ENCODE assay signal across 31 cellular contexts in the genomic region with DNA sequence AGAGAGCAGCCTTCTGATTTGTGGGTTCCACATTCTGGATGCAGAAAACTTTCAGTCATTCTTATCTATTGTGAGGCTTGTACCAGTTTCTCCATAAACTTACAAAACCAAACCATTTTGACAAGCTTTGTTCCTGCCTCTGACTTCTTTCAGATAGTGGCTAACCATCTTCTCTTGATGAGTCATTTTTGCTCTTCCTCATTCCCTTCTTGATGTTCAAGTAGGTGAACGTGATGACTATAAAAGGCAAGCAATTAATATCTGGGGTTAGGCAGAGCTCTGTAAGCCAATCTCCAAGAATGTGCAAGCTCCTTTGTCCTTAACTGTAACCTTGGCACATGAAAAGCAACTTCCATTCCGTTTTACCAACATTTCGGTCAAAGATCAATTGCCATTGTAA.
DNase-seq lines count a peak whose midpoint lies in the region; ATAC-seq and TF ChIP-seq lines count a peak whose summit lies in the region.
"Had no signal": no experiment of that assay in that cellular context is flagged by ENCODE, and none has a peak within 500 bp of the region (broad histone marks: within the 10 kb centered on the region; RNA-seq: fewer than 3 reads in every experiment).

No MANE protein-coding gene starts in this region.

- peaks cover 14% of the 10 kb centered on the region for H3K9me3 Mint-ChIP-seq in CD8-positive, alpha-beta T cell
- H3K9me3 Mint-ChIP-seq: activated CD4-positive, alpha-beta T cell treated with anti-CD3 and anti-CD28 coated beads, Interleukin-2, amount 10 ng/mL, durations not matched to agents 24 days and 14 days; GM23338; stimulated activated memory B cell treated with anti-CD40 and anti-IgM and Interleukin-4, amounts not matched to agents 10 μg/mL and 1 μg/mL and 100 μg/mL, for 72 hours had no signal

- POLR2A ChIA-PET in CD8-positive, alpha-beta T cell (lab: Charles Lee): no interaction called here

- H3K27ac Mint-ChIP-seq in CD8-positive, alpha-beta T cell: no peak overlapping the region
- H3K27ac Mint-ChIP-seq: activated CD4-positive, alpha-beta T cell treated with anti-CD3 and anti-CD28 coated beads, Interleukin-2, amount 10 ng/mL, durations not matched to agents 24 days and 14 days; activated CD8-positive, alpha-beta memory T cell treated with anti-CD3 and anti-CD28 coated beads, Interleukin-2, amount 10 ng/mL, durations not matched to agents 7 days and 5 days; activated T-cell treated with anti-CD3 and anti-CD28 coated beads, Interleukin-2, amount 50 U/mL, for 72 hours; GM23338; stimulated activated memory B cell treated with anti-CD40 and anti-IgM and Interleukin-4, amounts not matched to agents 10 μg/mL and 1 μg/mL and 100 μg/mL, for 72 hours; T-helper 17 cell had no signal

- peak; percentile 1 for DNase-seq in Jurkat, Clone E6-1 (ENCODE audit: low read depth, low spot score)
- peak; percentile 26 for DNase-seq in NCI-H69 (lab: John Stamatoyannopoulos, UW)
- DNase-seq in epithelial cell of prostate (ENCODE audit: low read depth, low spot score): peak; percentile 14
- peak; percentile 11 for DNase-seq in renal cortical epithelial cell (ENCODE audit: low read depth)
- DNase-seq in CD8-positive, alpha-beta T cell: no peak
- DNase-seq in amygdala (lab: John Stamatoyannopoulos, UW): no peak
- DNase-seq in AG20443 (ENCODE audit: low spot score): no peak
- DNase-seq: activated CD4-positive, alpha-beta T cell treated with anti-CD3 and anti-CD28 coated beads, Interleukin-2, amount 10 ng/mL, durations not matched to agents 24 days and 14 days; activated CD8-positive, alpha-beta memory T cell treated with anti-CD3 and anti-CD28 coated beads, Interleukin-2, amount 10 ng/mL, durations not matched to agents 7 days and 5 days; activated naive CD4-positive, alpha-beta T cell; activated T-cell treated with anti-CD3 and anti-CD28 coated beads, Interleukin-2, amount 50 U/mL, for 72 hours; body of pancreas; Calu3; cerebellar nuclear complex; heart left ventricle; Karpas-422; mucosa of descending colon; NCI-H1092; NCI-H2029; NCI-H345; NCI-H774; pancreas; stimulated activated CD4-positive, alpha-beta T cell treated with anti-CD3 and anti-CD28 coated beads, Interleukin-4, amount 100 ng/mL, for 4 hours; T-helper 17 cell; upper lobe of right lung had no signal

- no peaks in the 10 kb centered on the region for H3K36me3 ChIP-seq in CD8-positive, alpha-beta T cell (ENCODE audit: insufficient read depth, low read length)
- H3K36me3 ChIP-seq: heart left ventricle, pancreas, right atrium auricular region, upper lobe of right lung, WERI-Rb-1 had no signal

- H3K27ac ChIP-seq in epithelial cell of prostate: no peak overlapping the region
- H3K27ac ChIP-seq in CD8-positive, alpha-beta T cell (ENCODE audit: low read depth, low read length): no peak overlapping the region
- H3K27ac ChIP-seq: body of pancreas, C4-2B, heart left ventricle, pancreas, right atrium auricular region, SK-N-MC, upper lobe of right lung, WERI-Rb-1 had no signal

- H3K27me3 ChIP-seq in CD8-positive, alpha-beta T cell (ENCODE audit: insufficient read depth, low read length): no peaks in the 10 kb centered on the region
- H3K27me3 ChIP-seq: body of pancreas, heart left ventricle, pancreas, right atrium auricular region, upper lobe of right lung had no signal

- H3K4me1 Mint-ChIP-seq in CD8-positive, alpha-beta T cell (ENCODE audit: low read depth): no peaks in the 10 kb centered on the region
- H3K4me1 Mint-ChIP-seq: activated CD4-positive, alpha-beta T cell treated with anti-CD3 and anti-CD28 coated beads, Interleukin-2, amount 10 ng/mL, durations not matched to agents 24 days and 14 days; activated CD8-positive, alpha-beta memory T cell treated with anti-CD3 and anti-CD28 coated beads, Interleukin-2, amount 10 ng/mL, durations not matched to agents 7 days and 5 days; GM23338; stimulated activated memory B cell treated with anti-CD40 and anti-IgM and Interleukin-4, amounts not matched to agents 10 μg/mL and 1 μg/mL and 100 μg/mL, for 72 hours; T-helper 17 cell had no signal

- H3K4me3 ChIP-seq in Jurkat, Clone E6-1 (ENCODE audit: low read length): no peak overlapping the region
- no peak overlapping the region for H3K4me3 ChIP-seq in CD8-positive, alpha-beta T cell (ENCODE audit: low read depth, low read length)
- H3K4me3 ChIP-seq: body of pancreas, GM23338, heart left ventricle, mucosa of descending colon, pancreas, right atrium auricular region, SK-N-MC, upper lobe of right lung had no signal

- H3K27me3 Mint-ChIP-seq in CD8-positive, alpha-beta T cell (ENCODE audit: low read depth): no peaks in the 10 kb centered on the region
- H3K27me3 Mint-ChIP-seq: activated CD4-positive, alpha-beta T cell treated with anti-CD3 and anti-CD28 coated beads, Interleukin-2, amount 10 ng/mL, durations not matched to agents 24 days and 14 days; activated CD8-positive, alpha-beta memory T cell treated with anti-CD3 and anti-CD28 coated beads, Interleukin-2, amount 10 ng/mL, durations not matched to agents 7 days and 5 days; stimulated activated memory B cell treated with anti-CD40 and anti-IgM and Interleukin-4, amounts not matched to agents 10 μg/mL and 1 μg/mL and 100 μg/mL, for 72 hours; T-helper 17 cell had no signal

- H3K4me1 ChIP-seq in CD8-positive, alpha-beta T cell (ENCODE audit: insufficient read depth, low read length): no peaks in the 10 kb centered on the region
- H3K4me1 ChIP-seq: body of pancreas, heart left ventricle, pancreas, right atrium auricular region, upper lobe of right lung had no signal

- CTCF ChIA-PET in CD8-positive, alpha-beta T cell (lab: Charles Lee): no interaction called here

- no peak for TF ChIP-seq CTCF in CD8-positive, alpha-beta T cell (IDR thresholded peaks at IDR 0.05)

- no peaks in the 10 kb centered on the region for H3K36me3 Mint-ChIP-seq in CD8-positive, alpha-beta T cell
- H3K36me3 Mint-ChIP-seq: activated CD8-positive, alpha-beta memory T cell treated with anti-CD3 and anti-CD28 coated beads, Interleukin-2, amount 10 ng/mL, durations not matched to agents 7 days and 5 days; stimulated activated memory B cell treated with anti-CD40 and anti-IgM and Interleukin-4, amounts not matched to agents 10 μg/mL and 1 μg/mL and 100 μg/mL, for 72 hours had no signal

- intact Hi-C loops in CD8-positive, alpha-beta T cell (cut with DNase I, micrococcal nuclease): no loop called here

- no peak for ATAC-seq in CD8-positive, alpha-beta T cell
- ATAC-seq: activated CD8-positive, alpha-beta memory T cell treated with anti-CD3 and anti-CD28 coated beads, Interleukin-2, amount 10 ng/mL, durations not matched to agents 7 days and 5 days; activated T-cell treated with anti-CD3 and anti-CD28 coated beads, Interleukin-2, amount 50 U/mL, for 72 hours; body of pancreas; GM23338; heart left ventricle; mucosa of descending colon; pancreas; stimulated activated memory B cell treated with anti-CD40 and anti-IgM and Interleukin-4, amounts not matched to agents 10 μg/mL and 1 μg/mL and 100 μg/mL, for 72 hours; T-helper 17 cell; upper lobe of right lung had no signal

- H3K9me3 ChIP-seq in CD8-positive, alpha-beta T cell (ENCODE audit: low read length): no peaks in the 10 kb centered on the region
- H3K9me3 ChIP-seq: body of pancreas, mucosa of descending colon, pancreas, right atrium auricular region, upper lobe of right lung had no signal

- no peak overlapping the region for H3K4me3 Mint-ChIP-seq in CD8-positive, alpha-beta T cell
- H3K4me3 Mint-ChIP-seq: activated CD4-positive, alpha-beta T cell treated with anti-CD3 and anti-CD28 coated beads, Interleukin-2, amount 10 ng/mL, durations not matched to agents 24 days and 14 days; activated CD8-positive, alpha-beta memory T cell treated with anti-CD3 and anti-CD28 coated beads, Interleukin-2, amount 10 ng/mL, durations not matched to agents 7 days and 5 days; activated T-cell treated with anti-CD3 and anti-CD28 coated beads, Interleukin-2, amount 50 U/mL, for 72 hours; GM23338; stimulated activated memory B cell treated with anti-CD40 and anti-IgM and Interleukin-4, amounts not matched to agents 10 μg/mL and 1 μg/mL and 100 μg/mL, for 72 hours; T-helper 17 cell had no signal

Comparison
In these comparisons a context has a peak if more than half of its experiments do, and no peak if none do; other contexts are left out.
1. DNase-seq: peak in Jurkat, Clone E6-1 (single experiment), NCI-H69 (single experiment), epithelial cell of prostate (single experiment) and renal cortical epithelial cell (single experiment); none in CD8-positive, alpha-beta T cell (0 of 7), amygdala (0 of 56) and AG20443 (single experiment).